In the genomic region with DNA sequence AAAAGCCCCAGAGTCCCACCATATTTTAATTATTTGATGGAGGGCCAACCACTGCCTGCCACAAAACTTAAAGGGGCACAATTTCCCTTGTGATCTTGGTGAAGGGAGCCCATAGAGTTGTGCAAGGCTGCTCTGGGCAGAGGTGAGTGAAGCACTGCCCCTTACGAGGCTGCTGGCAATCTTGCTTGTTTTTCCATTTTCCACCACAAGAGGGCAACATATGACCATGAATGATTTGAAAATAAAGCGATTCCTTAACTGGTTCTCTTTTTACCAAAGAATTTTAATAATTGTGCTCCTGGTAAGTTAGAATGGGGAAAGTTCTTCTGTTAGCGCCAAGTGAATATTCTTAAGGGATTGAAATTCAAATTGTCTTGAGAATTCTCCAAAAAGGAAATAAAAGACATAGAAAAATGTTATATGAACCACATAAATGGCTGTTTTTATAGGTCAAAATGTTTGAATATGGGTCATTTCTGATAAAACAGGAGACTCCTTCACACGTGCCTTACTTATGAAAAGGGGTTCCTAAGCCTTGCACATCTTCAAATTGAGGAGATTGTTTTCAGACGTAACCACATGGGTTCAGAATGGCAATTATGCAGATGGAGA, we compare ENCODE assay signal across 8 cellular contexts. TPM values are rescaled to one million over a fixed set of nuclear protein-coding genes. Genes with fewer than 3 reads are reported as not detected.
DNase-seq lines count a peak whose midpoint lies in the region; ATAC-seq, FAIRE-seq and TF ChIP-seq lines count a peak whose summit lies in the region.

No MANE protein-coding gene starts in this region.

- no peaks in the 10 kb centered on the region for H3K4me1 Mint-ChIP-seq in activated CD8-positive, alpha-beta T cell treated with anti-CD3 and anti-CD28 coated beads for 36 hours (ENCODE audit: low read depth)
- peaks cover 6 to 10% of the 10 kb centered on the region in 2 donors for H3K4me1 Mint-ChIP-seq in effector memory CD8-positive, alpha-beta T cell (ENCODE audit: low read depth in 2 of 2)
- peaks cover 39% of the 10 kb centered on the region for H3K4me1 Mint-ChIP-seq in mesothelial cell of epicardium

- CTCF ChIA-PET in activated CD8-positive, alpha-beta T cell treated with anti-CD3 and anti-CD28 coated beads for 36 hours (lab: Charles Lee) = interaction anchor here (0.8 to 2.0 kb wide), 8 partner anchors 9 to 629 kb away, joined by 3 to 19 read pairs (median 4); no protein-coding TSS in a partner anchor

- H3K9me3 Mint-ChIP-seq in activated CD8-positive, alpha-beta T cell treated with anti-CD3 and anti-CD28 coated beads for 36 hours = no peaks in the 10 kb centered on the region
- H3K9me3 Mint-ChIP-seq in effector memory CD8-positive, alpha-beta T cell = no peaks in the 10 kb centered on the region
- H3K9me3 Mint-ChIP-seq in mesothelial cell of epicardium = no peaks in the 10 kb centered on the region

- POLR2A ChIA-PET in activated CD8-positive, alpha-beta T cell treated with anti-CD3 and anti-CD28 coated beads for 36 hours (lab: Charles Lee) = no interaction called here

- no peak overlapping the region for H3K27ac ChIP-seq in 22Rv1

- peak; percentile 71 for ATAC-seq in HG03378 (IDR thresholded peaks at IDR 0.05; ENCODE audit: unreplicated experiment)
- ATAC-seq in activated CD8-positive, alpha-beta T cell treated with anti-CD3 and anti-CD28 coated beads for 36 hours = peak; percentile 69
- ATAC-seq in effector memory CD8-positive, alpha-beta T cell (replicated peaks) = peak; percentile 77

- no peak overlapping the region for H3K4me3 Mint-ChIP-seq in activated CD8-positive, alpha-beta T cell treated with anti-CD3 and anti-CD28 coated beads for 36 hours
- no peak overlapping the region for H3K4me3 Mint-ChIP-seq in effector memory CD8-positive, alpha-beta T cell
- no peak overlapping the region for H3K4me3 Mint-ChIP-seq in mesothelial cell of epicardium

- TF ChIP-seq POLR2A in GM12891 (IDR thresholded peaks at IDR 0.05; ENCODE audit: low read depth, low read length) = no peak

- DNase-seq in GM12891 (ENCODE audit: insufficient read length, low spot score) (peak; percentile 18), NCI-H82 (lab: John Stamatoyannopoulos, UW) (peak; percentile 87), mesothelial cell of epicardium (ENCODE audit: low spot score in 2 of 2, unreplicated experiment in 2 of 2) (peak in 1 of 2 experiments; percentile 56)
- DNase-seq in activated CD8-positive, alpha-beta T cell treated with anti-CD3 and anti-CD28 coated beads for 36 hours = peak; percentile 68
- DNase-seq in effector memory CD8-positive, alpha-beta T cell = peak; percentile 69 to 76 (median 75)
- DNase-seq in stimulated activated CD8-positive, alpha-beta memory T cell treated with anti-CD3 and anti-CD28 coated beads, Interleukin-7, amount 100 ng/mL, for 4 hours (ENCODE audit: low read depth in 2 of 2) = peak; percentile 20 to 42

- FAIRE-seq in GM12891 (lab: Jason Lieb, UNC) = peak; percentile 93

- intact Hi-C loops in activated CD8-positive, alpha-beta T cell treated with anti-CD3 and anti-CD28 coated beads for 36 hours (cut with micrococcal nuclease) = loop anchor here (2.0 to 5.0 kb wide), 2 partner anchors 521 to 631 kb away; no protein-coding TSS in a partner anchor

- no peaks in the 10 kb centered on the region for H3K27me3 Mint-ChIP-seq in activated CD8-positive, alpha-beta T cell treated with anti-CD3 and anti-CD28 coated beads for 36 hours
- no peaks in the 10 kb centered on the region for H3K27me3 Mint-ChIP-seq in effector memory CD8-positive, alpha-beta T cell
- H3K27me3 Mint-ChIP-seq in mesothelial cell of epicardium (ENCODE audit: low read depth) = no peaks in the 10 kb centered on the region

- H3K36me3 Mint-ChIP-seq in activated CD8-positive, alpha-beta T cell treated with anti-CD3 and anti-CD28 coated beads for 36 hours (ENCODE audit: low read depth) = no peaks in the 10 kb centered on the region
- H3K36me3 Mint-ChIP-seq in effector memory CD8-positive, alpha-beta T cell (ENCODE audit: insufficient read depth) = no peaks in the 10 kb centered on the region
- no peaks in the 10 kb centered on the region for H3K36me3 Mint-ChIP-seq in mesothelial cell of epicardium

- H3K27ac Mint-ChIP-seq in activated CD8-positive, alpha-beta T cell treated with anti-CD3 and anti-CD28 coated beads for 36 hours = no peak overlapping the region
- H3K27ac Mint-ChIP-seq in effector memory CD8-positive, alpha-beta T cell = no peak overlapping the region
- H3K27ac Mint-ChIP-seq in mesothelial cell of epicardium = no peak overlapping the region

- TF ChIP-seq CTCF in 22Rv1 (IDR thresholded peaks at IDR 0.05) = peak; percentile 75
- peak; percentile 84 for TF ChIP-seq CTCF in activated CD8-positive, alpha-beta T cell treated with anti-CD3 and anti-CD28 coated beads for 36 hours (IDR thresholded peaks at IDR 0.05)
- peak; percentile 99 for TF ChIP-seq CTCF in mesothelial cell of epicardium (IDR thresholded peaks at IDR 0.05; ENCODE audit: unreplicated experiment)

TF ChIP-seq in GM12891, 5 proteins besides CTCF, POLR2A, EP300 and RAD21:
- TF ChIP-seq SPI1 (IDR thresholded peaks at IDR 0.05; ENCODE audit: low read depth, low read length) (no peak), PAX5 (IDR thresholded peaks at IDR 0.05; ENCODE audit: insufficient read depth, low read length, severe bottlenecking) (no peak), POU2F2 (IDR thresholded peaks at IDR 0.05; ENCODE audit: low read depth, low read length) (no peak)

RNA-seq across cellular contexts. Expression of a gene that starts 22.7 kb away (rescaled TPM):
- polyA plus RNA-seq in GM12891 (2012; ENCODE audit: low read depth, missing spikeins) = 50.0 TPM
- total RNA-seq in activated CD8-positive, alpha-beta T cell treated with anti-CD3 and anti-CD28 coated beads for 36 hours = 10 to 100 TPM; 47.4 to 48.9 TPM
- total RNA-seq in mesothelial cell of epicardium = 43.8 to 46.8 TPM (median 46.0 TPM) in 3 replicates
